Comparison of ENCODE assay signal across 17 cellular contexts in the genomic region with DNA sequence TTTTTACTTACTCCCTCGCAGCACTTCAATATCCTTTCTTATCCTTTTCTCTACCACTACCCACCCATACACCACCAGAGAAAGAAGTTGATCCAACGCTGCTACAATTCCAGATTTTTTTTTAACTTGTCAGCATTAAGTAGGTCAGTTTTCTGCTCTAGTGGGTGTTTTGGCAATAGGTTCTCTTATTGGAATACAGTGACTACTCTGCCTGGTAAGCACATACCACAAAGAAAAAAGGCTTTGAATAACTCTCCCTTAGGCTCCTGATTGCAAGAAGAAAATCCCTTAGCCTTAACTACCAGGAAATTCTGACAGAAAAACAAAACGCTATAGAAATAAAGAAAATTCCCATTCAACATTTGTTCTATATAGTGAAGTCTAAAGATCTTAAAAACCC.
"Had no signal": no experiment of that assay in that cellular context is flagged by ENCODE, and none has a peak within 500 bp of the region (broad histone marks: within the 10 kb centered on the region; RNA-seq: fewer than 3 reads in every experiment).

No MANE protein-coding gene starts in this region.

- ATAC-seq: activated naive CD8-positive, alpha-beta T cell treated with anti-CD3 and anti-CD28 coated beads, Interleukin-2, amount 50 U/mL, for 24 hours; esophagus mucosa; heart right ventricle; right cardiac atrium; stimulated activated naive CD8-positive, alpha-beta T cell treated with anti-CD3 and anti-CD28 coated beads, Interleukin-15, Interleukin-2, amounts not matched to agents 100 U/mL and 50 U/mL, for 24 hours; T-helper 17 cell; upper lobe of right lung had no signal

- H3K27me3 ChIP-seq: heart right ventricle, spleen, testis, upper lobe of right lung had no signal

- H3K27ac ChIP-seq: heart right ventricle, spleen, testis, upper lobe of right lung had no signal

- DNase-seq: activated B cell treated with CpG ODN at 0.5 μM for 24 hours; activated CD4-positive, alpha-beta T cell treated with anti-CD3 and anti-CD28 coated beads, Interleukin-2, amount 10 ng/mL, durations not matched to agents 24 days and 14 days; activated naive CD4-positive, alpha-beta T cell treated with Interleukin-2 at 50 U/mL for 16 hours; activated naive CD8-positive, alpha-beta T cell treated with anti-CD3 and anti-CD28 coated beads, Interleukin-2, amount 50 U/mL, for 24 hours; central memory CD4-positive, alpha-beta T cell; dermis blood vessel endothelial cell; foreskin melanocyte; heart right ventricle; posterior cingulate gyrus; right cardiac atrium; spleen; stimulated activated CD4-positive, alpha-beta T cell treated with anti-CD3 and anti-CD28 coated beads, Interleukin-2, amount 100 ng/mL, for 24 hours; stimulated activated naive CD8-positive, alpha-beta T cell treated with anti-CD3 and anti-CD28 coated beads, Interleukin-15, Interleukin-2, amounts not matched to agents 100 U/mL and 50 U/mL, for 24 hours; T-helper 17 cell; testis; upper lobe of right lung had no signal

- H3K27ac Mint-ChIP-seq: activated B cell treated with CpG ODN at 0.5 μM for 24 hours; activated CD4-positive, alpha-beta T cell treated with anti-CD3 and anti-CD28 coated beads, Interleukin-2, amount 10 ng/mL, durations not matched to agents 24 days and 14 days; activated naive CD8-positive, alpha-beta T cell treated with anti-CD3 and anti-CD28 coated beads, Interleukin-2, amount 50 U/mL, for 24 hours; T-helper 17 cell had no signal

- H3K9me3 Mint-ChIP-seq: activated CD4-positive, alpha-beta T cell treated with anti-CD3 and anti-CD28 coated beads, Interleukin-2, amount 10 ng/mL, durations not matched to agents 24 days and 14 days had no signal

- H3K4me3 ChIP-seq: heart right ventricle, spleen, testis, upper lobe of right lung had no signal

- H3K4me1 ChIP-seq: testis, upper lobe of right lung had no signal

- H3K4me1 Mint-ChIP-seq: activated CD4-positive, alpha-beta T cell treated with anti-CD3 and anti-CD28 coated beads, Interleukin-2, amount 10 ng/mL, durations not matched to agents 24 days and 14 days; T-helper 17 cell had no signal

- H3K27me3 Mint-ChIP-seq: activated B cell treated with CpG ODN at 0.5 μM for 24 hours; activated CD4-positive, alpha-beta T cell treated with anti-CD3 and anti-CD28 coated beads, Interleukin-2, amount 10 ng/mL, durations not matched to agents 24 days and 14 days; activated naive CD8-positive, alpha-beta T cell treated with anti-CD3 and anti-CD28 coated beads, Interleukin-2, amount 50 U/mL, for 24 hours; T-helper 17 cell had no signal

- H3K4me3 Mint-ChIP-seq: activated B cell treated with CpG ODN at 0.5 μM for 24 hours; activated CD4-positive, alpha-beta T cell treated with anti-CD3 and anti-CD28 coated beads, Interleukin-2, amount 10 ng/mL, durations not matched to agents 24 days and 14 days; activated naive CD8-positive, alpha-beta T cell treated with anti-CD3 and anti-CD28 coated beads, Interleukin-2, amount 50 U/mL, for 24 hours; T-helper 17 cell had no signal

- H3K9me3 ChIP-seq: testis had no signal
